In genomic region chr2:70959851-70960832, GRCh38 we compare ENCODE assay signal across 12 cellular contexts. TPM values are rescaled to one million over a fixed set of nuclear protein-coding genes. Genes with fewer than 3 reads are reported as not detected.
DNase-seq lines count a peak whose midpoint lies in the region; TF ChIP-seq lines count a peak whose summit lies in the region.
"Had no signal": no experiment of that assay in that cellular context is flagged by ENCODE, and none has a peak within 500 bp of the region (broad histone marks: within the 10 kb centered on the region; RNA-seq: fewer than 3 reads in every experiment).

No MANE protein-coding gene starts in this region.

- DNase-seq in HFF-Myc (ENCODE audit: extremely low read depth, low read depth) = no peak
- peak; percentile 14 to 36 for DNase-seq in breast epithelium (ENCODE audit: low spot score in 2 of 2)
- peak; percentile 21 for DNase-seq in osteoblast (ENCODE audit: insufficient read length, low spot score, missing footprints)
- no peak for DNase-seq in GOT3 (lab: John Stamatoyannopoulos, UW)
- DNase-seq in DMS53 treated with DMSO at 0.1 percent for 48 hours (lab: John Stamatoyannopoulos, UW; ENCODE audit: unreplicated experiment) = no peak
- DNase-seq in SIG-M5 treated with dmso at 0.1 percent for 504 hours (lab: John Stamatoyannopoulos, UW; ENCODE audit: unreplicated experiment) = no peak
- DNase-seq: kidney glomerular epithelial cell, NCI-H446 treated with DMSO at 0.1 percent for 48 hours, occipital lobe, SJCRH30 had no signal

- TF ChIP-seq CTCF in DOHH2 (IDR thresholded peaks at IDR 0.05; ENCODE audit: low read depth, low read length, poor library complexity, severe bottlenecking) (peak; percentile 77), HFF-Myc (IDR thresholded peaks at IDR 0.05; ENCODE audit: low read depth, low read length, missing control alignments) (peak; percentile 14), breast epithelium (IDR thresholded peaks at IDR 0.05) (no peak), osteoblast (IDR thresholded peaks at IDR 0.05; ENCODE audit: extremely low read depth, low read depth, low read length) (peak; percentile 11)

- intact Hi-C loops in breast epithelium (cut with DNase I; ENCODE audit: low total_unique reads) = loop anchor here (5.0 kb wide), 1 partner anchor 1113 kb away; no protein-coding TSS in a partner anchor

- H3K27ac ChIP-seq in DOHH2 (ENCODE audit: low read depth, low read length) = no peak overlapping the region
- no peak overlapping the region for H3K27ac ChIP-seq in breast epithelium
- H3K27ac ChIP-seq in osteoblast (ENCODE audit: low read depth, low read length) = no peak overlapping the region
- H3K27ac ChIP-seq: SJCRH30 had no signal

- no peaks in the 10 kb centered on the region for H3F3A ChIP-seq in DOHH2 (ENCODE audit: control insufficient read depth, insufficient read depth)

- H3K79me2 ChIP-seq in DOHH2 (ENCODE audit: control insufficient read depth, low read length) = no peaks in the 10 kb centered on the region
- H3K79me2 ChIP-seq in osteoblast (ENCODE audit: insufficient read depth, low read length) = no peaks in the 10 kb centered on the region

- H3K4me2 ChIP-seq in DOHH2 (ENCODE audit: low read length) = no peak overlapping the region
- H3K4me2 ChIP-seq in osteoblast (ENCODE audit: insufficient read depth, low read length) = no peak overlapping the region

- H3K36me3 ChIP-seq in DOHH2 (ENCODE audit: control insufficient read depth, low read length) (no peaks in the 10 kb centered on the region), breast epithelium (no peaks in the 10 kb centered on the region), osteoblast (ENCODE audit: insufficient read depth, low read length) (no peaks in the 10 kb centered on the region)
- H3K36me3 ChIP-seq: SJCRH30 had no signal

- H3K27me3 ChIP-seq in DOHH2 (ENCODE audit: control insufficient read depth, low read length) (peaks cover 5% of the 10 kb centered on the region; the same call in 1 of the 2 replicates), breast epithelium (no peaks in the 10 kb centered on the region), osteoblast (ENCODE audit: insufficient read depth, low read length) (no peaks in the 10 kb centered on the region)
- H3K27me3 ChIP-seq: SJCRH30 had no signal

- H3K4me1 ChIP-seq in DOHH2 (ENCODE audit: control insufficient read depth, low read length) (peaks cover 11% of the 10 kb centered on the region), breast epithelium (no peaks in the 10 kb centered on the region), osteoblast (ENCODE audit: insufficient read depth, low read length) (peaks cover 2% of the 10 kb centered on the region)
- H3K4me1 ChIP-seq: SJCRH30 had no signal

- no peaks in the 10 kb centered on the region for H3K9me3 ChIP-seq in DOHH2 (ENCODE audit: control insufficient read depth, insufficient read depth, low read length)
- H3K9me3 ChIP-seq in breast epithelium = no peaks in the 10 kb centered on the region
- H3K9me3 ChIP-seq in osteoblast (ENCODE audit: low read depth, low read length) = no peaks in the 10 kb centered on the region
- H3K9me3 ChIP-seq: SJCRH30 had no signal

- H3K4me3 ChIP-seq in DOHH2 (ENCODE audit: low read length) = no peak overlapping the region
- H3K4me3 ChIP-seq in HFF-Myc (replicated peaks; ENCODE audit: low read depth, low read length) = no peak overlapping the region
- no peak overlapping the region for H3K4me3 ChIP-seq in breast epithelium
- H3K4me3 ChIP-seq in osteoblast (ENCODE audit: insufficient read depth, low read length) = no peak overlapping the region
- H3K4me3 ChIP-seq: SJCRH30 had no signal

- H3K9me2 ChIP-seq in DOHH2 (replicated peaks; ENCODE audit: control insufficient read depth, low read length) = no peaks in the 10 kb centered on the region

- TF ChIP-seq POLR2A in breast epithelium (IDR thresholded peaks at IDR 0.05) = no peak

- H4K20me1 ChIP-seq in DOHH2 (ENCODE audit: control insufficient read depth, insufficient read depth, low read depth, low read length) (no peaks in the 10 kb centered on the region), osteoblast (ENCODE audit: insufficient read depth, low read length) (peaks cover 5% of the 10 kb centered on the region)

- H2AFZ ChIP-seq in osteoblast (ENCODE audit: low read length) = no peak overlapping the region

RNA-seq across cellular contexts. Expression of gene ANKRD53, which starts 18.3 kb away (rescaled TPM):
- total RNA-seq in breast epithelium (1 to 10 TPM; 2.8 to 4.9 (median 3.2) TPM), osteoblast (0.88 and 1.1 TPM in 2 replicates)
- total RNA-seq: bronchial epithelial cell had no signal

RNA-seq across cellular contexts. Expression of gene ATP6V1B1, which starts 24.4 kb away (rescaled TPM):
- 10 to 100 TPM in 1 of 3 donors, 1 to 10 TPM in 2; 1.8 to 38.2 (median 4.6) TPM for total RNA-seq in breast epithelium
- 0.88 and 2.5 TPM in 2 replicates for total RNA-seq in osteoblast
- total RNA-seq: bronchial epithelial cell, occipital lobe had no signal

RNA-seq across cellular contexts. Expression of gene TEX261, which starts 34.5 kb away (rescaled TPM):
- total RNA-seq in breast epithelium (10 to 100 TPM; 39.5 to 48.8 (median 40.0) TPM), osteoblast (30.0 and 36.8 TPM in 2 replicates)

RNA-seq across cellular contexts. Expression of gene VAX2, which starts 59.8 kb away (rescaled TPM):
- 1 to 10 TPM; 1.3 to 5.1 (median 4.6) TPM for total RNA-seq in breast epithelium
- total RNA-seq in osteoblast = 4.1 and 4.3 TPM in 2 replicates
- total RNA-seq: bronchial epithelial cell had no signal

Comparison
In these comparisons a context has a peak if more than half of its experiments do, and no peak if none do; other contexts are left out.
1. CTCF ChIP-seq: peak in DOHH2 (single experiment), HFF-Myc (single experiment) and osteoblast (single experiment); none in breast epithelium (0 of 3).
2. DNase-seq: peak in breast epithelium (2 of 2) and osteoblast (single experiment); none in HFF-Myc (single experiment), GOT3 (single experiment), DMS53 treated with DMSO at 0.1 percent for 48 hours (single experiment) and SIG-M5 treated with dmso at 0.1 percent for 504 hours (single experiment).